Comparison of ENCODE assay signal across 9 cellular contexts in genomic region chr9:17005085-17005484, GRCh38.
DNase-seq lines count a peak whose midpoint lies in the region; ATAC-seq and TF ChIP-seq lines count a peak whose summit lies in the region.
"Had no signal": no experiment of that assay in that cellular context is flagged by ENCODE, and none has a peak within 500 bp of the region (broad histone marks: within the 10 kb centered on the region; RNA-seq: fewer than 3 reads in every experiment).

No MANE protein-coding gene starts in this region.

- H3K9me3 ChIP-seq in mucosa of rectum (ENCODE audit: control insufficient read depth in 2 of 2, low read length in 2 of 2), result no peaks in the 10 kb centered on the region
- H3K9me3 ChIP-seq: adrenal gland had no signal

- no peaks in the 10 kb centered on the region for H3K9me3 Mint-ChIP-seq in activated naive CD4-positive, alpha-beta T cell treated with anti-CD3 and anti-CD28 coated beads, Interleukin-2, amount 10 ng/mL, durations not matched to agents 7 days and 5 days
- no peaks in the 10 kb centered on the region for H3K9me3 Mint-ChIP-seq in activated CD8-positive, alpha-beta T cell treated with anti-CD3 and anti-CD28 coated beads, Interleukin-2, amount 10 ng/mL, durations not matched to agents 7 days and 5 days (ENCODE audit: insufficient read depth)

- no peak overlapping the region for H3K27ac ChIP-seq in mucosa of rectum (ENCODE audit: low read depth in 2 of 2, low read length in 2 of 2)
- H3K27ac ChIP-seq: adrenal gland had no signal

- H3K27me3 Mint-ChIP-seq in activated naive CD4-positive, alpha-beta T cell treated with anti-CD3 and anti-CD28 coated beads, Interleukin-2, amount 10 ng/mL, durations not matched to agents 7 days and 5 days, result no peaks in the 10 kb centered on the region
- no peaks in the 10 kb centered on the region for H3K27me3 Mint-ChIP-seq in activated CD8-positive, alpha-beta T cell treated with anti-CD3 and anti-CD28 coated beads, Interleukin-2, amount 10 ng/mL, durations not matched to agents 7 days and 5 days (ENCODE audit: low read depth)

- H3K27me3 ChIP-seq in BJ (ENCODE audit: control insufficient read depth, insufficient read depth, low read length) (no peaks in the 10 kb centered on the region), mucosa of rectum (ENCODE audit: control insufficient read depth in 2 of 2, insufficient read depth in 2 of 2, low read length in 2 of 2) (no peaks in the 10 kb centered on the region)
- H3K27me3 ChIP-seq: adrenal gland had no signal

- DNase-seq in BJ (ENCODE audit: low read depth) (no peak), NCI-H2081 (lab: John Stamatoyannopoulos, UW) (peak; percentile 83 to 91), epidermal melanocyte (ENCODE audit: insufficient read length, low spot score) (peak; percentile 63), cerebellum (ENCODE audit: low spot score) (no peak)
- DNase-seq in activated naive CD4-positive, alpha-beta T cell treated with anti-CD3 and anti-CD28 coated beads, Interleukin-2, amount 10 ng/mL, durations not matched to agents 7 days and 5 days, result no peak
- DNase-seq in activated CD8-positive, alpha-beta T cell treated with anti-CD3 and anti-CD28 coated beads, Interleukin-2, amount 10 ng/mL, durations not matched to agents 7 days and 5 days, result no peak

- peak overlapping the region; percentile 19 to 36 for H3K9ac ChIP-seq in mucosa of rectum (ENCODE audit: low read depth in 1 of 2, low read length in 2 of 2)

- H3K36me3 Mint-ChIP-seq in activated naive CD4-positive, alpha-beta T cell treated with anti-CD3 and anti-CD28 coated beads, Interleukin-2, amount 10 ng/mL, durations not matched to agents 7 days and 5 days, result no peaks in the 10 kb centered on the region
- no peaks in the 10 kb centered on the region for H3K36me3 Mint-ChIP-seq in activated CD8-positive, alpha-beta T cell treated with anti-CD3 and anti-CD28 coated beads, Interleukin-2, amount 10 ng/mL, durations not matched to agents 7 days and 5 days (ENCODE audit: low read depth)

- H3K4me3 Mint-ChIP-seq in activated naive CD4-positive, alpha-beta T cell treated with anti-CD3 and anti-CD28 coated beads, Interleukin-2, amount 10 ng/mL, durations not matched to agents 7 days and 5 days, result no peak overlapping the region
- no peak overlapping the region for H3K4me3 Mint-ChIP-seq in activated CD8-positive, alpha-beta T cell treated with anti-CD3 and anti-CD28 coated beads, Interleukin-2, amount 10 ng/mL, durations not matched to agents 7 days and 5 days

- H3K36me3 ChIP-seq in BJ (ENCODE audit: control insufficient read depth, insufficient read depth, low read length), result no peaks in the 10 kb centered on the region
- H3K36me3 ChIP-seq in mucosa of rectum (ENCODE audit: control insufficient read depth in 2 of 2, insufficient read depth in 2 of 2, low read length in 2 of 2), result no peaks in the 10 kb centered on the region
- H3K36me3 ChIP-seq: adrenal gland had no signal

- CTCF ChIA-PET in BJ (lab: Yijun Ruan, JAX), result interaction anchor here (1.0 to 2.3 kb wide), 2 partner anchors 9 to 12 kb away, joined by 4 to 7 read pairs; no protein-coding TSS in a partner anchor
- CTCF ChIA-PET in activated naive CD4-positive, alpha-beta T cell treated with anti-CD3 and anti-CD28 coated beads, Interleukin-2, amount 10 ng/mL, durations not matched to agents 7 days and 5 days (lab: Charles Lee), result no interaction called here
- CTCF ChIA-PET in activated CD8-positive, alpha-beta T cell treated with anti-CD3 and anti-CD28 coated beads, Interleukin-2, amount 10 ng/mL, durations not matched to agents 7 days and 5 days (lab: Charles Lee), result no interaction called here

- TF ChIP-seq CTCF in BJ (IDR thresholded peaks at IDR 0.05; ENCODE audit: insufficient read depth, low read depth, low read length), result no peak

- no peak for ATAC-seq in activated CD8-positive, alpha-beta T cell treated with anti-CD3 and anti-CD28 coated beads, Interleukin-2, amount 10 ng/mL, durations not matched to agents 7 days and 5 days
- ATAC-seq in GM21737 (IDR thresholded peaks at IDR 0.05; ENCODE audit: unreplicated experiment), result no peak

- H3K4me1 Mint-ChIP-seq in activated naive CD4-positive, alpha-beta T cell treated with anti-CD3 and anti-CD28 coated beads, Interleukin-2, amount 10 ng/mL, durations not matched to agents 7 days and 5 days, result no peaks in the 10 kb centered on the region
- H3K4me1 Mint-ChIP-seq in activated CD8-positive, alpha-beta T cell treated with anti-CD3 and anti-CD28 coated beads, Interleukin-2, amount 10 ng/mL, durations not matched to agents 7 days and 5 days (ENCODE audit: low read depth), result no peaks in the 10 kb centered on the region

- no peak overlapping the region for H3K27ac Mint-ChIP-seq in activated naive CD4-positive, alpha-beta T cell treated with anti-CD3 and anti-CD28 coated beads, Interleukin-2, amount 10 ng/mL, durations not matched to agents 7 days and 5 days
- H3K27ac Mint-ChIP-seq in activated CD8-positive, alpha-beta T cell treated with anti-CD3 and anti-CD28 coated beads, Interleukin-2, amount 10 ng/mL, durations not matched to agents 7 days and 5 days, result no peak overlapping the region

- peaks cover 0 to 2% of the 10 kb centered on the region in 2 donors for H3K4me1 ChIP-seq in mucosa of rectum (ENCODE audit: control insufficient read depth in 2 of 2, insufficient read depth in 2 of 2, low read length in 2 of 2)
- H3K4me1 ChIP-seq: adrenal gland had no signal

- POLR2A ChIA-PET in BJ (lab: Charles Lee), result interaction anchor here (0.6 kb wide), 1 partner anchor 14 kb away, joined by 3 read pairs; no protein-coding TSS in a partner anchor
- POLR2A ChIA-PET in activated CD8-positive, alpha-beta T cell treated with anti-CD3 and anti-CD28 coated beads, Interleukin-2, amount 10 ng/mL, durations not matched to agents 7 days and 5 days (lab: Charles Lee), result no interaction called here

- H3K4me3 ChIP-seq in BJ (ENCODE audit: low read depth, low read length), result 0 out of 2 replicates have a peak overlapping the region, but pooled peaks have one; percentile 13
- peak overlapping the region in 1 of 2 donors; percentile 59 for H3K4me3 ChIP-seq in mucosa of rectum (ENCODE audit: low read length in 2 of 2)

Comparison
In these comparisons a context has a peak if more than half of its experiments do, and no peak if none do; other contexts are left out.
1. DNase-seq: peak in NCI-H2081 (2 of 2) and epidermal melanocyte (single experiment); none in BJ (single experiment), activated naive CD4-positive, alpha-beta T cell treated with anti-CD3 and anti-CD28 coated beads, Interleukin-2, amount 10 ng/mL, durations not matched to agents 7 days and 5 days (single experiment), activated CD8-positive, alpha-beta T cell treated with anti-CD3 and anti-CD28 coated beads, Interleukin-2, amount 10 ng/mL, durations not matched to agents 7 days and 5 days (single experiment) and cerebellum (single experiment).